8 cellular contexts compared by ENCODE assay signal in the genomic region with DNA sequence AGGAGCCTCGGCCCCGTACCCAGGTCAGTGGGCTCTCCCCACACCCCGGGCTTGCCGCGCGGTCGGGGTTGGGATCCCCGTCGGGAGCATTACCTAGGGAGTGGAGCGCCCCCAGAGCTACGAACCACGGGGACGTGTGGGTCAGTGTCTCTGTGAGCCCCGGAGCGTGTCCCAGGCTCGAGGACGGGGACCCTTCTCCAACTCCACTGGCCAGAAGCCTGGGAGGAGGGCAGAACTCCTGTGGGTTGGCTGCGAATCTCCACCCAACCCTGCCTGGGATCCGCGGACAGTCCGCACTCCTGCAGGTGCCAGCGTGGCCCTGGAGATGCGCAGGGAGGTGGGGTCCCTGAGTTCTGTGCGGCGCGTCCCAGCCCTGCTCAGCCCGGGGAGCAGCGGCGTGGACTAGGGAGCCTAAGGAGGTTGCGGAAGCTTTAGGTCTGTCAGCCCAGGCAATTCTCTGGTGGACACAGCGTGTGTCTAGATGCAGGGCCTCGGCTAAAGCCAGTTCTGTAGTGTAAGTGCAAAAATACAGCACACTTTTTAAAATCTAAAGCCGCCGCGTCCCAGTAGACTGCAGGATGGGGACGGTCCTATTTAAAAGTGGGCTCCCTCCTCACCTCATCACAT. TPM values are rescaled to one million over a fixed set of nuclear protein-coding genes. Genes with fewer than 3 reads are reported as not detected.
A peak's percentile ranks its signal among the peaks of the same experiment; 100 is the strongest.
DNase-seq lines count a peak whose midpoint lies in the region; ATAC-seq and TF ChIP-seq lines count a peak whose summit lies in the region.

No MANE protein-coding gene starts in this region.

- peaks cover 15% of the 10 kb centered on the region for H3K27me3 ChIP-seq in H7 (ENCODE audit: control insufficient read depth, insufficient read depth, low read length)
- H3K27me3 ChIP-seq in PC-3 (ENCODE audit: low read length): peaks cover 33% of the 10 kb centered on the region
- peaks cover 24% of the 10 kb centered on the region for H3K27me3 ChIP-seq in ectodermal cell (ENCODE audit: control insufficient read depth, insufficient read depth, low read length, poor library complexity, severe bottlenecking)
- no peaks in the 10 kb centered on the region for H3K27me3 ChIP-seq in mesendoderm (ENCODE audit: insufficient read depth, low read length, poor library complexity)
- no peaks in the 10 kb centered on the region for H3K27me3 ChIP-seq in tibial nerve

- H3K9ac ChIP-seq in PC-3 (ENCODE audit: low read length) (no peak overlapping the region), mesendoderm (ENCODE audit: low read length) (peak overlapping the region; percentile 68)

- no peak overlapping the region for H2BK15ac ChIP-seq in mesendoderm (replicated peaks; ENCODE audit: low read depth)

- H2BK5ac ChIP-seq in mesendoderm (ENCODE audit: low read length): no peak overlapping the region

- no peak overlapping the region for H2AK5ac ChIP-seq in mesendoderm (ENCODE audit: low read length)

- H3K23ac ChIP-seq in mesendoderm (ENCODE audit: low read length): no peak overlapping the region

- ATAC-seq in PC-3 (peak; percentile 9), HG02870 (IDR thresholded peaks at IDR 0.05; ENCODE audit: unreplicated experiment) (no peak)

- no peak overlapping the region for H4K8ac ChIP-seq in mesendoderm (ENCODE audit: low read depth, low read length)

- H3K4me3 ChIP-seq in GM12864 (ENCODE audit: low read depth, low read length): peak overlapping the region; percentile 100
- peak overlapping the region; percentile 77 for H3K4me3 ChIP-seq in H7 (ENCODE audit: insufficient read depth, low read depth, low read length)
- H3K4me3 ChIP-seq in PC-3 (ENCODE audit: low read length): peak overlapping the region; percentile 91
- H3K4me3 ChIP-seq in ectodermal cell (ENCODE audit: insufficient read depth, low read depth, low read length): peak overlapping the region; percentile 84
- H3K4me3 ChIP-seq in mesendoderm (ENCODE audit: low read length): peak overlapping the region; percentile 38
- peak overlapping the region; percentile 77 to 90 (median 88) for H3K4me3 ChIP-seq in tibial nerve

- peak overlapping the region; percentile 84 for H3K56ac ChIP-seq in mesendoderm (ENCODE audit: low read length)

- no peaks in the 10 kb centered on the region for H3F3A ChIP-seq in PC-3 (ENCODE audit: low read length, unreplicated experiment)

- no peaks in the 10 kb centered on the region for H3K79me2 ChIP-seq in PC-3 (ENCODE audit: low read length)
- no peaks in the 10 kb centered on the region for H3K79me2 ChIP-seq in mesendoderm (ENCODE audit: control insufficient read depth, insufficient read depth, low read length)

- CTCF ChIA-PET in PC-3 (lab: Charles Lee): no interaction called here

- no peaks in the 10 kb centered on the region for H4K20me1 ChIP-seq in PC-3 (ENCODE audit: low read length)

- WGBS in ectodermal cell, 2 experiments: 6 to 8% methylated on average over 36 of the region's 36 CpGs
- no CpG with 5 or more reads among the region's 36 CpGs for WGBS in mesendoderm (ENCODE audit: extremely low coverage, insufficient coverage, low lambda C conversion rate)
- WGBS in tibial nerve, 2 donors: 2 to 10% methylated on average over 22 to 23 of the region's 36 CpGs

- H3K79me1 ChIP-seq in mesendoderm (ENCODE audit: low read length): no peaks in the 10 kb centered on the region

- POLR2A ChIA-PET in PC-3 (lab: Charles Lee; ENCODE audit: unreplicated experiment): no interaction called here

- no peak overlapping the region for H3K18ac ChIP-seq in mesendoderm (ENCODE audit: low read length)

- H3K4ac ChIP-seq in mesendoderm (ENCODE audit: low read depth, low read length): no peak overlapping the region

- TF ChIP-seq EP300 in tibial nerve (IDR thresholded peaks at IDR 0.05): no peak

- H4K5ac ChIP-seq in mesendoderm (ENCODE audit: low read length): no peak overlapping the region

- intact Hi-C loops in PC-3 (cut with micrococcal nuclease): loop anchor here (5.0 kb wide), 1 partner anchor 178 kb away; no protein-coding TSS in a partner anchor

- DNase-seq in GM12864 (ENCODE audit: low read depth) (no peak), H7 (peak; percentile 73), PC-3 (no peak), mesendoderm (no peak), tibial nerve (ENCODE audit: low spot score in 2 of 2) (no peak), SHP77 treated with DMSO at 0.1 percent for 48 hours (lab: John Stamatoyannopoulos, UW) (no peak)

- H3K36me3 ChIP-seq in H7 (replicated peaks; ENCODE audit: control insufficient read depth, insufficient read depth, low read length) (no peaks in the 10 kb centered on the region), PC-3 (ENCODE audit: low read depth, low read length) (no peaks in the 10 kb centered on the region), ectodermal cell (ENCODE audit: control insufficient read depth, insufficient read depth, low read length) (no peaks in the 10 kb centered on the region), mesendoderm (ENCODE audit: control insufficient read depth, insufficient read depth, low read length) (no peaks in the 10 kb centered on the region), tibial nerve (no peaks in the 10 kb centered on the region)

- peaks cover 6% of the 10 kb centered on the region; the same call in 1 of the 2 replicates for H3K4me1 ChIP-seq in PC-3 (ENCODE audit: insufficient read depth, low read length)
- peaks cover 5% of the 10 kb centered on the region for H3K4me1 ChIP-seq in ectodermal cell (ENCODE audit: control insufficient read depth, insufficient read depth, low read length)
- no peaks in the 10 kb centered on the region for H3K4me1 ChIP-seq in mesendoderm (ENCODE audit: control insufficient read depth, low read depth, low read length)
- H3K4me1 ChIP-seq in tibial nerve: peaks cover 0 to 34% (median 25%) of the 10 kb centered on the region in 4 donors

- peak; percentile 14 for TF ChIP-seq CTCF in GM12864 (IDR thresholded peaks at IDR 0.05; ENCODE audit: low read depth, low read length, missing control alignments)
- no peak for TF ChIP-seq CTCF in PC-3 (conservative IDR thresholded peaks at IDR 0.05; ENCODE audit: low read depth, low read length)
- TF ChIP-seq CTCF in tibial nerve (IDR thresholded peaks at IDR 0.05): no peak

- H2AFZ ChIP-seq in PC-3 (ENCODE audit: low read length): peak overlapping the region; percentile 100

- H3K27ac ChIP-seq in PC-3 (ENCODE audit: low read length) (no peak overlapping the region), ectodermal cell (ENCODE audit: insufficient read depth, low read depth, low read length, poor library complexity, severe bottlenecking) (no peak overlapping the region), mesendoderm (ENCODE audit: low read depth, low read length) (no peak overlapping the region), tibial nerve (peak overlapping the region; percentile 89 to 96 (median 95))

- H3K4me2 ChIP-seq in PC-3 (ENCODE audit: low read length) (peak overlapping the region; percentile 99), mesendoderm (ENCODE audit: low read length) (peak overlapping the region; percentile 92)

- H2BK120ac ChIP-seq in mesendoderm (ENCODE audit: low read depth, low read length): no peak overlapping the region

- TF ChIP-seq POLR2A in tibial nerve (IDR thresholded peaks at IDR 0.05): no peak

- H3K9me3 ChIP-seq in PC-3 (ENCODE audit: low read length): no peaks in the 10 kb centered on the region
- H3K9me3 ChIP-seq in ectodermal cell (ENCODE audit: control insufficient read depth, low read length): no peaks in the 10 kb centered on the region
- no peaks in the 10 kb centered on the region for H3K9me3 ChIP-seq in tibial nerve

- H3K9me2 ChIP-seq in PC-3 (replicated peaks; ENCODE audit: low read length): no peaks in the 10 kb centered on the region

- no TSS peak for BruUV-seq in PC-3 (replicated peaks; lab: Mats Ljungman, UMichigan)

RNA-seq across cellular contexts. Expression of gene PPFIBP2, which starts 0.4 kb away (rescaled TPM):
- 6.9 and 9.4 TPM in 2 replicates for total RNA-seq in H7 (2014; rRNA removed; shearing (Covaris generic))
- total RNA-seq in PC-3 (2014; rRNA removed): 3.2 and 3.3 TPM in 2 replicates
- 7.6 TPM for polyA plus RNA-seq in ectodermal cell (2013, experiment 1 of 4)
- polyA plus RNA-seq in ectodermal cell (2013, experiment 2 of 4): 6.6 TPM
- polyA plus RNA-seq in ectodermal cell (2013, experiment 3 of 4): 5.4 TPM
- polyA plus RNA-seq in ectodermal cell (2013, experiment 4 of 4): 6.4 TPM
- polyA plus RNA-seq in mesendoderm (2013, experiment 1 of 2): 5.2 TPM
- 5.5 TPM for polyA plus RNA-seq in mesendoderm (2013, experiment 2 of 2)
- 100 to 1,000 TPM in 1 of 4 donors, 10 to 100 TPM in 3; 19.8 to 110 (median 29.2) TPM for total RNA-seq in tibial nerve

RNA-seq across cellular contexts. Expression of gene OLFML1, which starts 28.9 kb away (rescaled TPM):
- total RNA-seq in H7 (2014; rRNA removed; shearing (Covaris generic)): 2.8 TPM in 1 of 2 replicates, not detected in the other
- not detected in 2 replicates for total RNA-seq in PC-3 (2014; rRNA removed)
- 0.65 TPM for polyA plus RNA-seq in ectodermal cell (2013, experiment 1 of 4)
- 0.89 TPM for polyA plus RNA-seq in ectodermal cell (2013, experiment 2 of 4)
- polyA plus RNA-seq in ectodermal cell (2013, experiment 3 of 4): 0.53 TPM
- polyA plus RNA-seq in ectodermal cell (2013, experiment 4 of 4): 0.85 TPM
- polyA plus RNA-seq in mesendoderm (2013, experiment 1 of 2): 1.3 TPM
- 1.2 TPM for polyA plus RNA-seq in mesendoderm (2013, experiment 2 of 2)
- total RNA-seq in tibial nerve: 10 to 100 TPM in 1 of 4 donors, 1 to 10 TPM in 3; 1.2 to 13.1 (median 6.6) TPM

Comparison
In these comparisons a context has a peak if more than half of its experiments do, and no peak if none do; other contexts are left out.
1. H3K4me3 ChIP-seq: peak in every context shown above with its lines; median percentile 100 in GM12864; 91 in PC-3; 88 in tibial nerve; 84 in ectodermal cell; 77 in H7; 38 in mesendoderm.
2. H3K27ac ChIP-seq: peak in tibial nerve (4 of 4); none in PC-3 (single experiment), ectodermal cell (single experiment) and mesendoderm (single experiment).